ENCODE assay signal across 8 cellular contexts in the genomic region with DNA sequence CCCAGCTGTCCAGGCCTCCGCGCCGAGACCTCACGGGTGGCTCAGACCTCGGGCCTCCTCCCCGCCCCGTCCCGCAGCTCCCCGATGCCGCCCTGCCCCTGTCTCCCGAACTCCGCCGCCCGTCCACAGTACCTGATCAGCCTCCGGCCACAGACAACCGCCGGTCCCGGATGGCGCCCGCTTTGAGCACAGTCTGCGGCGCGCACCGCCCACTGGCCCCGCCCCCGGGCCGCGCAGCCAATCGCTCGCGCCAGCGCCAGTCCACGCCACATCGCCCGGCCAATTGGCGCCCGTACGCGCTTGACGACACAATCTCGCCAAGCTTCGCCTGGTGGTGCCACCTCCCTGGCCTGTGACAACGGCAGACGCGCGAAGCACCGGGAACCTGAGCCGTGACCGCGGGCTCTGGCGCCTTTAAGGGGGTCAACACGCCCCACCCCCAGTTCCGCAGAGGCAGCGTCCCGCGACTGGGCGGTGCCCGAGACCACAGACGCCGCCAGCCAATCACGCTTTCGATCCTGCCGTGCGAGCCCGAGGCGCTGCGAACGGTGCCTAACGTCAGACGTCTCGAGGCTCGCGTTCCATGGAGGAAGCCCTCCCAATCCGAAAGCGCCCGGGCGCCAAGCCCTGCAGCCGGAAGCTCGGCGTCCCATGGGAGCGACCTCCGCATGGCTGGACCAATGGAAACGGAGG. TPM values are rescaled to one million over a fixed set of nuclear protein-coding genes. Genes with fewer than 3 reads are reported as not detected.
DNase-seq lines count a peak whose midpoint lies in the region; ATAC-seq and TF ChIP-seq lines count a peak whose summit lies in the region.

A gene (minus strand): TSS at position 388 of the 693 bp plus-strand sequence. CDS start 116 bp downstream, at position 272.

- peaks cover 78% of the 10 kb centered on the region for H3K4me1 ChIP-seq in left ventricle myocardium inferior
- H3K4me1 ChIP-seq in upper lobe of right lung = peaks cover 33% of the 10 kb centered on the region

- H3K27ac Mint-ChIP-seq in T-helper 17 cell (peak within 1 kb of the TSS; percentile 97), progenitor cell of endocrine pancreas (peak within 1 kb of the TSS; percentile 99)

- H3K36me3 Mint-ChIP-seq in T-helper 17 cell (ENCODE audit: low read depth) (no peaks in the 10 kb centered on the region), progenitor cell of endocrine pancreas (ENCODE audit: insufficient read depth) (peaks cover 15% of the 10 kb centered on the region)

- DNase-seq in NCI-H187 (lab: John Stamatoyannopoulos, UW) (peak; percentile 89 to 93), T-helper 17 cell (peak; percentile 95 to 96 (median 96)), amygdala (lab: John Stamatoyannopoulos, UW) (peak; percentile 81 to 100 (median 98)), left ventricle myocardium inferior (peak; percentile 97), progenitor cell of endocrine pancreas (ENCODE audit: low spot score, unreplicated experiment) (peak; percentile 89), upper lobe of right lung (peak; percentile 99)

- peaks cover 28% of the 10 kb centered on the region for H3K36me3 ChIP-seq in left ventricle myocardium inferior
- H3K36me3 ChIP-seq in upper lobe of right lung = peaks cover 21% of the 10 kb centered on the region

- H3K4me3 ChIP-seq in left ventricle myocardium inferior (peak within 1 kb of the TSS; percentile 96), upper lobe of right lung (peak within 1 kb of the TSS; percentile 94)

- ATAC-seq in GM18502 (IDR thresholded peaks at IDR 0.05; ENCODE audit: poor library complexity, unreplicated experiment) = peak; percentile 82
- peak; percentile 78 for ATAC-seq in HG02943 (IDR thresholded peaks at IDR 0.05; ENCODE audit: low read depth, unreplicated experiment)
- ATAC-seq in T-helper 17 cell = peak; percentile 82
- peak; percentile 95 for ATAC-seq in upper lobe of right lung

- TF ChIP-seq CTCF in left ventricle myocardium inferior (IDR thresholded peaks at IDR 0.05; ENCODE audit: borderline replicate concordance) = no peak
- no peak for TF ChIP-seq CTCF in progenitor cell of endocrine pancreas (IDR thresholded peaks at IDR 0.05; ENCODE audit: unreplicated experiment)
- TF ChIP-seq CTCF in upper lobe of right lung (IDR thresholded peaks at IDR 0.05) = no peak

- intact Hi-C loops in left ventricle myocardium inferior (cut with micrococcal nuclease) = no loop called here
- intact Hi-C loops in upper lobe of right lung (cut with DNase I) = no loop called here

- H3K27me3 ChIP-seq in left ventricle myocardium inferior (ENCODE audit: low read depth) (no peaks in the 10 kb centered on the region), upper lobe of right lung (no peaks in the 10 kb centered on the region)

- H3K4me3 Mint-ChIP-seq in T-helper 17 cell (peak within 1 kb of the TSS; percentile 94), progenitor cell of endocrine pancreas (ENCODE audit: low read depth) (peak within 1 kb of the TSS; percentile 91)

- peaks cover 36% of the 10 kb centered on the region for H3K4me1 Mint-ChIP-seq in T-helper 17 cell
- H3K4me1 Mint-ChIP-seq in progenitor cell of endocrine pancreas (ENCODE audit: low read depth) = peaks cover 34% of the 10 kb centered on the region

- H3K9me3 ChIP-seq in T-helper 17 cell (ENCODE audit: control insufficient read depth, low read length, poor library complexity, severe bottlenecking) (no peaks in the 10 kb centered on the region), left ventricle myocardium inferior (replicated peaks) (no peaks in the 10 kb centered on the region), upper lobe of right lung (no peaks in the 10 kb centered on the region)

- H3K9me3 Mint-ChIP-seq in progenitor cell of endocrine pancreas (ENCODE audit: low read depth) = no peaks in the 10 kb centered on the region

- H3K27me3 Mint-ChIP-seq in T-helper 17 cell (no peaks in the 10 kb centered on the region), progenitor cell of endocrine pancreas (no peaks in the 10 kb centered on the region)

- H3K27ac ChIP-seq in left ventricle myocardium inferior (replicated peaks) (peak within 1 kb of the TSS; percentile 100), upper lobe of right lung (peak within 1 kb of the TSS; percentile 99)

RNA-seq across cellular contexts. Expression of the gene that starts here (rescaled TPM):
- total RNA-seq in T-helper 17 cell (100 to 1,000 TPM; 116 to 134 TPM), left ventricle myocardium inferior (15.6 TPM), progenitor cell of endocrine pancreas (46.3 and 51.4 TPM in 2 replicates), upper lobe of right lung (68.5 TPM)

Comparison
In these comparisons a context has a peak if more than half of its experiments do, and no peak if none do; other contexts are left out.
1. Peak in every context shown above with its lines: DNase-seq, ATAC-seq, H3K4me3 ChIP-seq and H3K27ac ChIP-seq.